ENCODE assay signal across 8 cellular contexts in genomic region chr15:48177875-48178611, GRCh38. TPM values are rescaled to one million over a fixed set of nuclear protein-coding genes. Genes with fewer than 3 reads are reported as not detected.
DNase-seq lines count a peak whose midpoint lies in the region; ATAC-seq and TF ChIP-seq lines count a peak whose summit lies in the region.

A gene with protein sequence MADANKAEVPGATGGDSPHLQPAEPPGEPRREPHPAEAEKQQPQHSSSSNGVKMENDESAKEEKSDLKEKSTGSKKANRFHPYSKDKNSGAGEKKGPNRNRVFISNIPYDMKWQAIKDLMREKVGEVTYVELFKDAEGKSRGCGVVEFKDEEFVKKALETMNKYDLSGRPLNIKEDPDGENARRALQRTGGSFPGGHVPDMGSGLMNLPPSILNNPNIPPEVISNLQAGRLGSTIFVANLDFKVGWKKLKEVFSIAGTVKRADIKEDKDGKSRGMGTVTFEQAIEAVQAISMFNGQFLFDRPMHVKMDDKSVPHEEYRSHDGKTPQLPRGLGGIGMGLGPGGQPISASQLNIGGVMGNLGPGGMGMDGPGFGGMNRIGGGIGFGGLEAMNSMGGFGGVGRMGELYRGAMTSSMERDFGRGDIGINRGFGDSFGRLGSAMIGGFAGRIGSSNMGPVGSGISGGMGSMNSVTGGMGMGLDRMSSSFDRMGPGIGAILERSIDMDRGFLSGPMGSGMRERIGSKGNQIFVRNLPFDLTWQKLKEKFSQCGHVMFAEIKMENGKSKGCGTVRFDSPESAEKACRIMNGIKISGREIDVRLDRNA (minus strand): TSS chr15:48178295. CDS start chr15:48178237, 58 bp downstream.

- H3K27ac ChIP-seq in esophagus squamous epithelium, result peak within 1 kb of the TSS; percentile 26 to 83 (median 57)
- H3K27ac ChIP-seq in muscle layer of colon (ENCODE audit: low read depth, low read length), result peak within 1 kb of the TSS; percentile 82

- H3K27me3 ChIP-seq in esophagus squamous epithelium, result peaks cover 0 to 37% (median 0%) of the 10 kb centered on the region in 4 donors
- H3K27me3 ChIP-seq in muscle layer of colon (ENCODE audit: control insufficient read depth in 1 of 2, insufficient read depth in 2 of 2, low read length in 2 of 2), result no peaks in the 10 kb centered on the region

- intact Hi-C loops in esophagus squamous epithelium (cut with DNase I), result no loop called here

- no peaks in the 10 kb centered on the region for H3K36me3 ChIP-seq in esophagus squamous epithelium
- no peaks in the 10 kb centered on the region for H3K36me3 ChIP-seq in muscle layer of colon (ENCODE audit: insufficient read depth, low read length)

- TF ChIP-seq CTCF in esophagus squamous epithelium (IDR thresholded peaks at IDR 0.05), result peak in 1 of 6 experiments; percentile 21

- WGBS in esophagus squamous epithelium, 2 donors, result 7 to 13% methylated on average over 7 to 10 of the region's 66 CpGs

- peak within 1 kb of the TSS; percentile 29 for H3K9ac ChIP-seq in muscle layer of colon (ENCODE audit: low read length)

- ATAC-seq in HG03432 (IDR thresholded peaks at IDR 0.05; ENCODE audit: unreplicated experiment), result peak; percentile 84

- DNase-seq in AG20443 (ENCODE audit: low spot score) (peak; percentile 77), NCI-H82 treated with DMSO at 0.1 percent for 48 hours (lab: John Stamatoyannopoulos, UW; ENCODE audit: unreplicated experiment) (peak; percentile 40), esophagus squamous epithelium (lab: John Stamatoyannopoulos, UW) (no peak)
- DNase-seq in activated T-cell treated with anti-CD3 and anti-CD28 coated beads, Interleukin-2, amount 50 U/mL, for 48 hours, result peak; percentile 80 to 83
- DNase-seq in stimulated activated CD8-positive, alpha-beta memory T cell treated with anti-CD3 and anti-CD28 coated beads, Interleukin-7, amount 100 ng/mL, for 24 hours (ENCODE audit: low read depth), result peak; percentile 26

- H3K9me3 ChIP-seq in esophagus squamous epithelium (no peaks in the 10 kb centered on the region), muscle layer of colon (ENCODE audit: low read length) (no peaks in the 10 kb centered on the region)

- H3K4me3 ChIP-seq in esophagus squamous epithelium (peak within 1 kb of the TSS; percentile 25 to 80 (median 46)), muscle layer of colon (ENCODE audit: low read depth in 1 of 2, low read length in 2 of 2) (peak within 1 kb of the TSS; percentile 48 to 78)

- H3K4me1 ChIP-seq in esophagus squamous epithelium (peaks cover 0 to 16% (median 0%) of the 10 kb centered on the region in 3 donors), muscle layer of colon (ENCODE audit: insufficient read depth, low read length) (peaks cover 4% of the 10 kb centered on the region)

- TF ChIP-seq POLR2A in GM19193 (IDR thresholded peaks at IDR 0.05; ENCODE audit: extremely low read depth, insufficient read depth, insufficient read length) (peak; percentile 68), esophagus squamous epithelium (IDR thresholded peaks at IDR 0.05) (no peak)

RNA-seq across cellular contexts. Expression of the gene that starts here (rescaled TPM):
- 1 to 10 TPM in 1 of 4 donors, under 1 TPM in 2, not detected in 1; 0.62 to 4.4 (median 0.92) TPM for total RNA-seq in esophagus squamous epithelium
